25 cellular contexts compared by ENCODE assay signal in the genomic region with DNA sequence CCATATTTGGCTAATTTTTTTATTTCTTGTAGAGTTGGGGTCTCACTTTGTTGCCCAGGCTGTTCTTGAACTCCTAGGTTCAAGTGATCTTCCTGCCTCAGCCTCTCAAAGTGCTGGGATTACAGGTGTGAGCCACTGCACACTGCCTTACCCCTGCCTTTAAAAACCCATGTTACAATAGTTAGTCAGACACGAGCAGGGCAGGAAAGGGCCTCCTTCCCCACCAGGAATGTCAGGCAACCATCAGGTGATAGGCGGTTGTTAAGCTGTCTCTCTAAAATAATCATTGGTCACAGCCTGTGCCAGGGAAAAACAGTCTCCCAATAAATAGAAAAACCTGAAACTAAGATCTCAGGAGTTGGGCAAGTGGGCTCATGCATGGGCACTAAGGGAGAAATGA.
"Had no signal": no experiment of that assay in that cellular context is flagged by ENCODE, and none has a peak within 500 bp of the region (broad histone marks: within the 10 kb centered on the region; RNA-seq: fewer than 3 reads in every experiment).

No MANE protein-coding gene starts in this region.

- H3K9me3 ChIP-seq: left ventricle myocardium inferior, mucosa of descending colon, ovary, spleen, testis, thyroid gland, transverse colon, upper lobe of left lung, vagina had no signal

- H3K36me3 ChIP-seq: left ventricle myocardium inferior, ovary, spleen, thyroid gland, transverse colon, upper lobe of left lung, vagina had no signal

- H3K27ac ChIP-seq: left ventricle myocardium inferior, ovary, skin epidermis, spleen, testis, thyroid gland, transverse colon, upper lobe of left lung, vagina had no signal

- H3K27me3 ChIP-seq: ovary, testis, thyroid gland, upper lobe of left lung, vagina had no signal

- ATAC-seq: left colon; mucosa of descending colon; naive thymus-derived CD4-positive, alpha-beta T cell; natural killer cell treated with Interleukin-12 subunit alpha and Interleukin-12 subunit beta and Interleukin-15 and Interleukin-18, amount 100 ng/mL, for 72 hours; right cardiac atrium; sciatic nerve; stimulated activated memory B cell treated with anti-CD40 and anti-IgM and Interleukin-4, amounts not matched to agents 10 μg/mL and 1 μg/mL and 100 μg/mL, for 72 hours; stimulated activated naive CD8-positive, alpha-beta T cell treated with anti-CD3 and anti-CD28 coated beads, Interleukin-15, amount 100 ng/mL, for 72 hours had no signal

- H3K4me1 ChIP-seq: testis, upper lobe of left lung, vagina had no signal

- H3K4me3 ChIP-seq: left ventricle myocardium inferior, lung, mucosa of descending colon, ovary, skin epidermis, spleen, testis, thyroid gland, transverse colon, upper lobe of left lung, vagina had no signal

- DNase-seq: hippocampal formation; kidney glomerular epithelial cell; left colon; left ventricle myocardium inferior; mesendoderm; midbrain; naive thymus-derived CD4-positive, alpha-beta T cell; right cardiac atrium; spleen; stimulated activated CD4-positive, alpha-beta T cell treated with anti-CD3 and anti-CD28 coated beads, Interleukin-4, amount 100 ng/mL, for 4 hours; stimulated activated CD8-positive, alpha-beta memory T cell treated with anti-CD3 and anti-CD28 coated beads, Interleukin-4, amount 100 ng/mL, for 48 hours; stimulated activated naive CD4-positive, alpha-beta T cell treated with Interleukin-2 at 50 U/mL for 16 hours; stimulated activated naive CD8-positive, alpha-beta T cell treated with anti-CD3 and anti-CD28 coated beads, Interleukin-15, amount 100 ng/mL, for 72 hours; testis; thyroid gland; transverse colon; upper lobe of left lung had no signal
